Comparison of ENCODE assay signal across 16 cellular contexts in the genomic region with DNA sequence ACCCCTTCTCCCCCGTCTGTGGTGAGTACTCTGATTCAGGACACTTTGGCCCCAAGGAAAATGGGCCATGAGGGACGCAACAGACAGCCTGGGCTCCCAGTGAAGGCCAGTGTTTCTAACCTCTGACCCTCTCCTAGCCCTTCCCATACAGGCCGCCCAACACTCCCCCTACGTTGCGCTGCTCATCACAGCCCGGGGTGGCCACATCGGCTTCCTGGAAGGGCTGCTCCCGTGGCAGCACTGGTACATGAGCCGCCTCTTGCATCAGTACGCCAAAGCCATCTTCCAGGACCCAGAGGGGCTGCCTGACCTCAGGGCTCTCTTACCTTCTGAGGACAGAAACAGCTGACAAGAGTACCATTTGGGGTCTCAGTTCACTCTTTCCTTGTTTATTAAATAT. TPM values are rescaled to one million over a fixed set of nuclear protein-coding genes. Genes with fewer than 3 reads are reported as not detected.
DNase-seq lines count a peak whose midpoint lies in the region; ATAC-seq and TF ChIP-seq lines count a peak whose summit lies in the region.
"Had no signal": no experiment of that assay in that cellular context is flagged by ENCODE, and none has a peak within 500 bp of the region (broad histone marks: within the 10 kb centered on the region; RNA-seq: fewer than 3 reads in every experiment).

No MANE protein-coding gene starts in this region.

- no peaks in the 10 kb centered on the region for H3K9me3 ChIP-seq in CD4-positive, alpha-beta T cell (ENCODE audit: control insufficient read depth, low read length)
- H3K9me3 ChIP-seq in T-helper 17 cell (ENCODE audit: control insufficient read depth, low read length, poor library complexity, severe bottlenecking), result no peaks in the 10 kb centered on the region

- peaks cover 16% of the 10 kb centered on the region for H3K4me1 Mint-ChIP-seq in activated CD8-positive, alpha-beta T cell treated with anti-CD3 and anti-CD28 coated beads for 36 hours (ENCODE audit: low read depth)
- H3K4me1 Mint-ChIP-seq in activated CD8-positive, alpha-beta T cell treated with anti-CD3 and anti-CD28 coated beads, Interleukin-2, amount 10 ng/mL, durations not matched to agents 7 days and 5 days (ENCODE audit: low read depth), result peaks cover 26% of the 10 kb centered on the region
- H3K4me1 Mint-ChIP-seq in CD4-positive, alpha-beta T cell (ENCODE audit: low read depth), result peaks cover 19% of the 10 kb centered on the region
- H3K4me1 Mint-ChIP-seq in T-helper 17 cell, result peaks cover 16% of the 10 kb centered on the region
- peaks cover 14% of the 10 kb centered on the region for H3K4me1 Mint-ChIP-seq in nephron progenitor cell

- H3K27ac ChIP-seq in CD4-positive, alpha-beta T cell (ENCODE audit: low read depth, low read length), result no peak overlapping the region

- H3K27ac Mint-ChIP-seq in activated CD8-positive, alpha-beta T cell treated with anti-CD3 and anti-CD28 coated beads for 36 hours, result peak overlapping the region; percentile 48
- H3K27ac Mint-ChIP-seq in activated CD8-positive, alpha-beta T cell treated with anti-CD3 and anti-CD28 coated beads, Interleukin-2, amount 10 ng/mL, durations not matched to agents 7 days and 5 days, result no peak overlapping the region
- peak overlapping the region; percentile 51 for H3K27ac Mint-ChIP-seq in CD4-positive, alpha-beta T cell
- peak overlapping the region; percentile 63 for H3K27ac Mint-ChIP-seq in T-helper 17 cell
- peak overlapping the region; percentile 27 for H3K27ac Mint-ChIP-seq in nephron progenitor cell
- H3K27ac Mint-ChIP-seq: H9, HFFc6 had no signal

- CTCF ChIA-PET in activated CD8-positive, alpha-beta T cell treated with anti-CD3 and anti-CD28 coated beads for 36 hours (lab: Charles Lee), result no interaction called here
- CTCF ChIA-PET in activated CD8-positive, alpha-beta T cell treated with anti-CD3 and anti-CD28 coated beads, Interleukin-2, amount 10 ng/mL, durations not matched to agents 7 days and 5 days (lab: Charles Lee), result no interaction called here
- CTCF ChIA-PET in CD4-positive, alpha-beta T cell (lab: Charles Lee), result no interaction called here

- intact Hi-C loops in activated CD8-positive, alpha-beta T cell treated with anti-CD3 and anti-CD28 coated beads for 36 hours (cut with micrococcal nuclease), result no loop called here
- intact Hi-C loops in CD4-positive, alpha-beta T cell (cut with DNase I, micrococcal nuclease), result loop anchor here in 1 of 2 experiments (5.0 kb wide), 1 partner anchor 58 kb away; a partner anchor contains a TSS

- peaks cover 31% of the 10 kb centered on the region for H3K36me3 Mint-ChIP-seq in activated CD8-positive, alpha-beta T cell treated with anti-CD3 and anti-CD28 coated beads for 36 hours (ENCODE audit: low read depth)
- peaks cover 42% of the 10 kb centered on the region for H3K36me3 Mint-ChIP-seq in activated CD8-positive, alpha-beta T cell treated with anti-CD3 and anti-CD28 coated beads, Interleukin-2, amount 10 ng/mL, durations not matched to agents 7 days and 5 days (ENCODE audit: low read depth)
- peaks cover 40% of the 10 kb centered on the region for H3K36me3 Mint-ChIP-seq in CD4-positive, alpha-beta T cell (ENCODE audit: low read depth)
- H3K36me3 Mint-ChIP-seq in T-helper 17 cell (ENCODE audit: low read depth) (peaks cover 2% of the 10 kb centered on the region), nephron progenitor cell (ENCODE audit: low read depth) (peaks cover 14% of the 10 kb centered on the region)

- no peak overlapping the region for H3K4me3 Mint-ChIP-seq in activated CD8-positive, alpha-beta T cell treated with anti-CD3 and anti-CD28 coated beads for 36 hours
- H3K4me3 Mint-ChIP-seq in activated CD8-positive, alpha-beta T cell treated with anti-CD3 and anti-CD28 coated beads, Interleukin-2, amount 10 ng/mL, durations not matched to agents 7 days and 5 days, result no peak overlapping the region
- peak overlapping the region; percentile 56 for H3K4me3 Mint-ChIP-seq in CD4-positive, alpha-beta T cell
- H3K4me3 Mint-ChIP-seq in T-helper 17 cell (no peak overlapping the region), nephron progenitor cell (no peak overlapping the region)
- H3K4me3 Mint-ChIP-seq: CD14-positive monocyte, H9, HFFc6 had no signal

- no peaks in the 10 kb centered on the region for H3K27me3 Mint-ChIP-seq in activated CD8-positive, alpha-beta T cell treated with anti-CD3 and anti-CD28 coated beads for 36 hours
- H3K27me3 Mint-ChIP-seq in activated CD8-positive, alpha-beta T cell treated with anti-CD3 and anti-CD28 coated beads, Interleukin-2, amount 10 ng/mL, durations not matched to agents 7 days and 5 days (ENCODE audit: low read depth), result no peaks in the 10 kb centered on the region
- no peaks in the 10 kb centered on the region for H3K27me3 Mint-ChIP-seq in CD4-positive, alpha-beta T cell
- H3K27me3 Mint-ChIP-seq in T-helper 17 cell (no peaks in the 10 kb centered on the region), nephron progenitor cell (ENCODE audit: low read depth, poor library complexity) (peaks cover 4% of the 10 kb centered on the region)

- H3K9me3 Mint-ChIP-seq in activated CD8-positive, alpha-beta T cell treated with anti-CD3 and anti-CD28 coated beads for 36 hours, result no peaks in the 10 kb centered on the region
- H3K9me3 Mint-ChIP-seq in activated CD8-positive, alpha-beta T cell treated with anti-CD3 and anti-CD28 coated beads, Interleukin-2, amount 10 ng/mL, durations not matched to agents 7 days and 5 days (ENCODE audit: insufficient read depth), result no peaks in the 10 kb centered on the region
- H3K9me3 Mint-ChIP-seq in CD4-positive, alpha-beta T cell, result no peaks in the 10 kb centered on the region
- no peaks in the 10 kb centered on the region for H3K9me3 Mint-ChIP-seq in nephron progenitor cell
- H3K9me3 Mint-ChIP-seq: H9, HFFc6 had no signal

- POLR2A ChIA-PET in activated CD8-positive, alpha-beta T cell treated with anti-CD3 and anti-CD28 coated beads for 36 hours (lab: Charles Lee), result no interaction called here
- POLR2A ChIA-PET in activated CD8-positive, alpha-beta T cell treated with anti-CD3 and anti-CD28 coated beads, Interleukin-2, amount 10 ng/mL, durations not matched to agents 7 days and 5 days (lab: Charles Lee), result no interaction called here
- POLR2A ChIA-PET in CD4-positive, alpha-beta T cell (lab: Charles Lee), result no interaction called here

- TF ChIP-seq CTCF in activated CD8-positive, alpha-beta T cell treated with anti-CD3 and anti-CD28 coated beads for 36 hours (IDR thresholded peaks at IDR 0.05), result no peak
- TF ChIP-seq CTCF in CD4-positive, alpha-beta T cell (IDR thresholded peaks at IDR 0.05), result no peak
- no peak for TF ChIP-seq CTCF in nephron progenitor cell (IDR thresholded peaks at IDR 0.05)

- no peak for ATAC-seq in activated CD8-positive, alpha-beta T cell treated with anti-CD3 and anti-CD28 coated beads for 36 hours
- no peak for ATAC-seq in activated CD8-positive, alpha-beta T cell treated with anti-CD3 and anti-CD28 coated beads, Interleukin-2, amount 10 ng/mL, durations not matched to agents 7 days and 5 days
- no peak for ATAC-seq in CD4-positive, alpha-beta T cell (ENCODE audit: poor library complexity)
- ATAC-seq in T-helper 17 cell, result no peak

- no peak for DNase-seq in activated CD8-positive, alpha-beta T cell treated with anti-CD3 and anti-CD28 coated beads for 36 hours
- DNase-seq in activated CD8-positive, alpha-beta T cell treated with anti-CD3 and anti-CD28 coated beads, Interleukin-2, amount 10 ng/mL, durations not matched to agents 7 days and 5 days, result no peak
- no peak for DNase-seq in CD4-positive, alpha-beta T cell
- DNase-seq in T-helper 17 cell, result no peak
- no peak for DNase-seq in nephron progenitor cell
- no peak for DNase-seq in NCI-H146 treated with DMSO at 0.1 percent for 48 hours (lab: John Stamatoyannopoulos, UW; ENCODE audit: unreplicated experiment)
- no peak for DNase-seq in GM03348 (ENCODE audit: low spot score)
- no peak for DNase-seq in NCI-H2029 treated with DMSO at 0.1 percent for 48 hours (lab: John Stamatoyannopoulos, UW)
- DNase-seq: Calu3, DMS 273 treated with DMSO at 0.1 percent for 48 hours, GOT3, H9, HFFc6 had no signal

- H3K27me3 ChIP-seq in CD4-positive, alpha-beta T cell (ENCODE audit: control insufficient read depth, insufficient read depth, low read length), result no peaks in the 10 kb centered on the region

RNA-seq across cellular contexts. Expression of a gene that starts 4.0 kb away (rescaled TPM):
- 10 to 100 TPM; 60.5 to 63.2 TPM for total RNA-seq in activated CD8-positive, alpha-beta T cell treated with anti-CD3 and anti-CD28 coated beads for 36 hours
- 10 to 100 TPM; 66.5 to 72.1 TPM for total RNA-seq in activated CD8-positive, alpha-beta T cell treated with anti-CD3 and anti-CD28 coated beads, Interleukin-2, amount 10 ng/mL, durations not matched to agents 7 days and 5 days
- 10 to 100 TPM; 12.3 to 12.6 TPM for total RNA-seq in CD4-positive, alpha-beta T cell
- 10 to 100 TPM; 25.6 to 27.1 TPM for total RNA-seq in T-helper 17 cell

RNA-seq across cellular contexts. Expression of a gene that starts 6.8 kb away (rescaled TPM):
- total RNA-seq in activated CD8-positive, alpha-beta T cell treated with anti-CD3 and anti-CD28 coated beads for 36 hours, result under 1 TPM; 0.36 to 0.50 TPM
- total RNA-seq in activated CD8-positive, alpha-beta T cell treated with anti-CD3 and anti-CD28 coated beads, Interleukin-2, amount 10 ng/mL, durations not matched to agents 7 days and 5 days, result under 1 TPM; 0.23 to 0.45 TPM
- 1 to 10 TPM; 1.0 to 1.3 TPM for total RNA-seq in CD4-positive, alpha-beta T cell
- total RNA-seq in T-helper 17 cell, result under 1 TPM; 0.65 to 0.94 TPM
- total RNA-seq: A673, HFFc6 had no signal

RNA-seq across cellular contexts. Expression of a gene that starts 8.8 kb away (rescaled TPM):
- total RNA-seq in activated CD8-positive, alpha-beta T cell treated with anti-CD3 and anti-CD28 coated beads for 36 hours, result not detected
- total RNA-seq in activated CD8-positive, alpha-beta T cell treated with anti-CD3 and anti-CD28 coated beads, Interleukin-2, amount 10 ng/mL, durations not matched to agents 7 days and 5 days, result not detected
- not detected for total RNA-seq in CD4-positive, alpha-beta T cell
- not detected for total RNA-seq in T-helper 17 cell
- total RNA-seq: A673, Calu3, Daoy, H9, HFFc6 had no signal

RNA-seq across cellular contexts. Expression of a gene that starts 11.5 kb away (rescaled TPM):
- total RNA-seq in activated CD8-positive, alpha-beta T cell treated with anti-CD3 and anti-CD28 coated beads for 36 hours, result 1 to 10 TPM; 3.7 to 4.3 TPM
- total RNA-seq in activated CD8-positive, alpha-beta T cell treated with anti-CD3 and anti-CD28 coated beads, Interleukin-2, amount 10 ng/mL, durations not matched to agents 7 days and 5 days, result under 1 TPM; 0.61 to 0.94 TPM
- not detected for total RNA-seq in CD4-positive, alpha-beta T cell
- not detected for total RNA-seq in T-helper 17 cell

RNA-seq across cellular contexts. Expression of a gene that starts 18.4 kb away (rescaled TPM):
- not detected for total RNA-seq in activated CD8-positive, alpha-beta T cell treated with anti-CD3 and anti-CD28 coated beads for 36 hours
- not detected for total RNA-seq in activated CD8-positive, alpha-beta T cell treated with anti-CD3 and anti-CD28 coated beads, Interleukin-2, amount 10 ng/mL, durations not matched to agents 7 days and 5 days
- total RNA-seq in CD4-positive, alpha-beta T cell, result not detected
- total RNA-seq in T-helper 17 cell, result not detected
- total RNA-seq: A673, Calu3, Daoy, H9, HFFc6 had no signal
